Comparison of ENCODE assay signal across 2 cellular contexts in genomic region chr5:33937017-33937699, GRCh38.
TF ChIP-seq lines count a peak whose summit lies in the region.

No MANE protein-coding gene starts in this region.

TF ChIP-seq in IMR-90, 13 proteins besides CTCF, POLR2A, EP300 and RAD21:
- TF ChIP-seq MAZ (IDR thresholded peaks at IDR 0.05; ENCODE audit: borderline replicate concordance, low read depth, low read length) (no peak), RCOR1 (IDR thresholded peaks at IDR 0.05; ENCODE audit: insufficient replicate concordance, low read length) (no peak), USF2 (IDR thresholded peaks at IDR 0.05; ENCODE audit: low read depth, low read length) (no peak), MAFK (IDR thresholded peaks at IDR 0.05; ENCODE audit: low read depth, low read length) (no peak), ELK1 (IDR thresholded peaks at IDR 0.05; ENCODE audit: borderline replicate concordance, low read depth, low read length) (no peak), RFX5 (IDR thresholded peaks at IDR 0.05; ENCODE audit: low read depth, low read length) (no peak), CEBPB (IDR thresholded peaks at IDR 0.05; ENCODE audit: low read depth, low read length) (no peak), NFE2L2 (IDR thresholded peaks at IDR 0.05; ENCODE audit: low read depth, low read length) (no peak), FOS (IDR thresholded peaks at IDR 0.05; ENCODE audit: low read depth, low read length) (no peak), BHLHE40 (IDR thresholded peaks at IDR 0.05; ENCODE audit: low read depth, low read length) (no peak), CHD1 (IDR thresholded peaks at IDR 0.05; ENCODE audit: low read depth, low read length) (no peak), MXI1 (IDR thresholded peaks at IDR 0.05; ENCODE audit: borderline replicate concordance, low read depth, low read length) (no peak), SMC3 (IDR thresholded peaks at IDR 0.05; ENCODE audit: low read depth, low read length) (no peak)

TF ChIP-seq in endothelial cell of umbilical vein, 7 proteins besides CTCF, POLR2A, EP300 and RAD21:
- peak; percentile 40 for TF ChIP-seq EZH2 (IDR thresholded peaks at IDR 0.05; ENCODE audit: borderline replicate concordance, low read depth, low read length, severe bottlenecking)
- TF ChIP-seq MAX (IDR thresholded peaks at IDR 0.05; ENCODE audit: insufficient read depth, insufficient read length) = no peak
